19 cellular contexts compared by ENCODE assay signal in the genomic region with DNA sequence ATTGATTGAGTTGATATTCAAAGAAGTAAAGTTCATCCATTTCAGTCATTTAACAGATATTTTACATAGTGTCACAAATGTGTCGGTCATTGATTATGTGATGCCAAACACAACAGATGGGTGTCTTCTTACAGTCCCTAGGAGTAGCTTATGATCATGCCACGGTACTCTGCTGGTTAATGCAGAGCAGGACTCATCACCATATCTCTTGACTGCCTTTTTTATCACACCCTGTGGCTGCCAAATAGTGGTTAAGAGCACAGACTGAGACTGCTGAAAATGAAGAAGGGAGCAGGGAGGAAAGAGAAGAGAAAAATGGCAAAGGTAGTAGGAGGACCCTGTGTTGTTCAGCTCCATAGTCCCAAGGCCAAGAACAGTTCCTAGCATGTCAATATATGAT.
"Had no signal": no experiment of that assay in that cellular context is flagged by ENCODE, and none has a peak within 500 bp of the region (broad histone marks: within the 10 kb centered on the region; RNA-seq: fewer than 3 reads in every experiment).

No MANE protein-coding gene starts in this region.

- H3K9me3 ChIP-seq: MG63, SJCRH30 had no signal

- H3K27ac ChIP-seq: SJCRH30 had no signal

- ATAC-seq: HepG2 had no signal

- H3K4me1 ChIP-seq: SJCRH30 had no signal

- DNase-seq: IMR-90, KG1, MG63, NCI-H1092, NCI-H1105 treated with DMSO at 0.1 percent for 48 hours, NCI-H1417 treated with DMSO at 0.1 percent for 48 hours, NCI-H146, NCI-H1694 treated with DMSO at 0.1 percent for 48 hours, NCI-H1930, NCI-H2081, NCI-H2107, NCI-H2227 treated with DMSO at 0.1 percent for 48 hours, NCI-H524 treated with DMSO at 0.1 percent for 48 hours, NCI-H69, NCI-H774, RPMI8226, SHP77 treated with DMSO at 0.1 percent for 48 hours, SJCRH30 had no signal

- H3K4me3 ChIP-seq: MG63, SJCRH30 had no signal

- H3K27me3 ChIP-seq: MG63, SJCRH30 had no signal
